Comparison of ENCODE assay signal across 1 cellular context in genomic region chr1:12206792-12207424, GRCh38.
TF ChIP-seq lines count a peak whose summit lies in the region.

No MANE protein-coding gene starts in this region.

TF ChIP-seq in GM23338, 12 proteins besides CTCF, POLR2A, EP300 and RAD21:
- TF ChIP-seq, protein P1, sequence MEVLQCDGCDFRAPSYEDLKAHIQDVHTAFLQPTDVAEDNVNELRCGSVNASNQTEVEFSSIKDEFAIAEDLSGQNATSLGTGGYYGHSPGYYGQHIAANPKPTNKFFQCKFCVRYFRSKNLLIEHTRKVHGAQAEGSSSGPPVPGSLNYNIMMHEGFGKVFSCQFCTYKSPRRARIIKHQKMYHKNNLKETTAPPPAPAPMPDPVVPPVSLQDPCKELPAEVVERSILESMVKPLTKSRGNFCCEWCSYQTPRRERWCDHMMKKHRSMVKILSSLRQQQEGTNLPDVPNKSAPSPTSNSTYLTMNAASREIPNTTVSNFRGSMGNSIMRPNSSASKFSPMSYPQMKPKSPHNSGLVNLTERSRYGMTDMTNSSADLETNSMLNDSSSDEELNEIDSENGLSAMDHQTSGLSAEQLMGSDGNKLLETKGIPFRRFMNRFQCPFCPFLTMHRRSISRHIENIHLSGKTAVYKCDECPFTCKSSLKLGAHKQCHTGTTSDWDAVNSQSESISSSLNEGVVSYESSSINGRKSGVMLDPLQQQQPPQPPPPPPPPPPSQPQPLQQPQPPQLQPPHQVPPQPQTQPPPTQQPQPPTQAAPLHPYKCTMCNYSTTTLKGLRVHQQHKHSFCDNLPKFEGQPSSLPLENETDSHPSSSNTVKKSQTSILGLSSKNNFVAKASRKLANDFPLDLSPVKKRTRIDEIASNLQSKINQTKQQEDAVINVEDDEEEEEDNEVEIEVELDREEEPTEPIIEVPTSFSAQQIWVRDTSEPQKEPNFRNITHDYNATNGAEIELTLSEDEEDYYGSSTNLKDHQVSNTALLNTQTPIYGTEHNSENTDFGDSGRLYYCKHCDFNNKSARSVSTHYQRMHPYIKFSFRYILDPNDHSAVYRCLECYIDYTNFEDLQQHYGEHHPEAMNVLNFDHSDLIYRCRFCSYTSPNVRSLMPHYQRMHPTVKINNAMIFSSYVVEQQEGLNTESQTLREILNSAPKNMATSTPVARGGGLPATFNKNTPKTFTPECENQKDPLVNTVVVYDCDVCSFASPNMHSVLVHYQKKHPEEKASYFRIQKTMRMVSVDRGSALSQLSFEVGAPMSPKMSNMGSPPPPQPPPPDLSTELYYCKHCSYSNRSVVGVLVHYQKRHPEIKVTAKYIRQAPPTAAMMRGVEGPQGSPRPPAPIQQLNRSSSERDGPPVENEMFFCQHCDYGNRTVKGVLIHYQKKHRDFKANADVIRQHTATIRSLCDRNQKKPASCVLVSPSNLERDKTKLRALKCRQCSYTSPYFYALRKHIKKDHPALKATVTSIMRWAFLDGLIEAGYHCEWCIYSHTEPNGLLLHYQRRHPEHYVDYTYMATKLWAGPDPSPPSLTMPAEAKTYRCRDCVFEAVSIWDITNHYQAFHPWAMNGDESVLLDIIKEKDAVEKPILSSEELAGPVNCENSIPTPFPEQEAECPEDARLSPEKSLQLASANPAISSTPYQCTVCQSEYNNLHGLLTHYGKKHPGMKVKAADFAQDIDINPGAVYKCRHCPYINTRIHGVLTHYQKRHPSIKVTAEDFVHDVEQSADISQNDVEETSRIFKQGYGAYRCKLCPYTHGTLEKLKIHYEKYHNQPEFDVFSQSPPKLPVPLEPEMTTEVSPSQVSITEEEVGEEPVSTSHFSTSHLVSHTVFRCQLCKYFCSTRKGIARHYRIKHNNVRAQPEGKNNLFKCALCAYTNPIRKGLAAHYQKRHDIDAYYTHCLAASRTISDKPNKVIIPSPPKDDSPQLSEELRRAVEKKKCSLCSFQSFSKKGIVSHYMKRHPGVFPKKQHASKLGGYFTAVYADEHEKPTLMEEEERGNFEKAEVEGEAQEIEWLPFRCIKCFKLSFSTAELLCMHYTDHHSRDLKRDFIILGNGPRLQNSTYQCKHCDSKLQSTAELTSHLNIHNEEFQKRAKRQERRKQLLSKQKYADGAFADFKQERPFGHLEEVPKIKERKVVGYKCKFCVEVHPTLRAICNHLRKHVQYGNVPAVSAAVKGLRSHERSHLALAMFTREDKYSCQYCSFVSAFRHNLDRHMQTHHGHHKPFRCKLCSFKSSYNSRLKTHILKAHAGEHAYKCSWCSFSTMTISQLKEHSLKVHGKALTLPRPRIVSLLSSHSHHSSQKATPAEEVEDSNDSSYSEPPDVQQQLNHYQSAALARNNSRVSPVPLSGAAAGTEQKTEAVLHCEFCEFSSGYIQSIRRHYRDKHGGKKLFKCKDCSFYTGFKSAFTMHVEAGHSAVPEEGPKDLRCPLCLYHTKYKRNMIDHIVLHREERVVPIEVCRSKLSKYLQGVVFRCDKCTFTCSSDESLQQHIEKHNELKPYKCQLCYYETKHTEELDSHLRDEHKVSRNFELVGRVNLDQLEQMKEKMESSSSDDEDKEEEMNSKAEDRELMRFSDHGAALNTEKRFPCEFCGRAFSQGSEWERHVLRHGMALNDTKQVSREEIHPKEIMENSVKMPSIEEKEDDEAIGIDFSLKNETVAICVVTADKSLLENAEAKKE (CRISPR knock-in tag; IDR thresholded peaks at IDR 0.05): no peak
- TF ChIP-seq ZNF331 (CRISPR knock-in tag; IDR thresholded peaks at IDR 0.05; ENCODE audit: low read depth) (no peak), NANOG (IDR thresholded peaks at IDR 0.05; ENCODE audit: borderline replicate concordance) (no peak), EZH2phosphoT487 (IDR thresholded peaks at IDR 0.05; ENCODE audit: unreplicated experiment) (no peak), POLR2AphosphoS5 (IDR thresholded peaks at IDR 0.05; ENCODE audit: low read depth) (no peak), CREB1 (CRISPR knock-in tag; IDR thresholded peaks at IDR 0.05; ENCODE audit: low read depth) (no peak), REST (IDR thresholded peaks at IDR 0.05; ENCODE audit: unreplicated experiment) (no peak), STAT1 (IDR thresholded peaks at IDR 0.05; ENCODE audit: unreplicated experiment) (no peak), EZH2 (IDR thresholded peaks at IDR 0.05; ENCODE audit: low read depth, unreplicated experiment) (no peak), ZNF114 (CRISPR knock-in tag; IDR thresholded peaks at IDR 0.05) (no peak), JUNB (IDR thresholded peaks at IDR 0.05; ENCODE audit: unreplicated experiment) (no peak)
- TF ChIP-seq, protein P2, sequence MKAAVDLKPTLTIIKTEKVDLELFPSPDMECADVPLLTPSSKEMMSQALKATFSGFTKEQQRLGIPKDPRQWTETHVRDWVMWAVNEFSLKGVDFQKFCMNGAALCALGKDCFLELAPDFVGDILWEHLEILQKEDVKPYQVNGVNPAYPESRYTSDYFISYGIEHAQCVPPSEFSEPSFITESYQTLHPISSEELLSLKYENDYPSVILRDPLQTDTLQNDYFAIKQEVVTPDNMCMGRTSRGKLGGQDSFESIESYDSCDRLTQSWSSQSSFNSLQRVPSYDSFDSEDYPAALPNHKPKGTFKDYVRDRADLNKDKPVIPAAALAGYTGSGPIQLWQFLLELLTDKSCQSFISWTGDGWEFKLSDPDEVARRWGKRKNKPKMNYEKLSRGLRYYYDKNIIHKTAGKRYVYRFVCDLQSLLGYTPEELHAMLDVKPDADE (IDR thresholded peaks at IDR 0.05): no peak
